Comparison of ENCODE assay signal across 29 cellular contexts in the genomic region with DNA sequence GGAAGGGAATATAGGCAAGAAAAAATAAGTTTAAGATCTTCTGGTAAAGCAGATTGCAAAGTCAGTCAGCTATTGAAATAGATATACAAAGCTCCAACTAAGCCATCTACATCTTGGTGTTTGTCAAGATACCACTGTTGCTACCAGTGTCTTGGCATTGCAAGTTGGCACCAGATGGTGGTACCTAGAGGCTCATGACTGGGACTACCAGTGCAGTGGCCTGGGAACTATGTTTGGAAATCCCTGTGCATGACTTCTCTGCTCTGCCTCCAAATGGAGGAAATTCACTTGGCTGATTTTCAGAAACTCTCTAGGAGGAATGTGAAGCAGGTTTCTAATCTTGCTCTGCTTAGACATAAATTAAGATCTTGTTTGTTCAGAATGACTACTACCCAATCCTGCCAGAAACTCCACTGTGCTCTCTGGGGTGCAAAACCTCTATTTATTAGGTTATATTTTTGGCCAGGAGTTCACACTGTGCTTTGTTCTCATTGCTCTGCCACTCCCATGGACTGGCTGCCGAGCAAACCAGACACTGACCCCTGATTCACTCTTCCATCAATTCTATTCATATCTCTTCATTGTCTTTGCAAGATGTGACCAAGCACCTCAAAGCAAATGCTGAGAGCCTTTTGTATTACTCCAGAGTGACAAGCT.
"Had no signal": no experiment of that assay in that cellular context is flagged by ENCODE, and none has a peak within 500 bp of the region (broad histone marks: within the 10 kb centered on the region; RNA-seq: fewer than 3 reads in every experiment).

No MANE protein-coding gene starts in this region.

- H2AFZ ChIP-seq: PC-9 had no signal

- H3K4me3 ChIP-seq: K562, PC-9 had no signal

- H3K36me3 ChIP-seq: brain microvascular endothelial cell had no signal

- H3K27ac ChIP-seq: brain microvascular endothelial cell, PC-9, VCaP had no signal

- H3K27me3 ChIP-seq: brain microvascular endothelial cell had no signal

- H3K4me2 ChIP-seq: PC-9 had no signal

- ATAC-seq: activated naive CD8-positive, alpha-beta T cell treated with anti-CD3 and anti-CD28 coated beads, Interleukin-2, amount 50 U/mL, for 24 hours; activated T-cell treated with anti-CD3 and anti-CD28 coated beads, Interleukin-2, amount 50 U/mL, for 4 hours; K562 had no signal

- DNase-seq: activated B cell treated with CpG ODN at 0.5 μM for 24 hours; activated CD4-positive, alpha-beta memory T cell treated with anti-CD3 and anti-CD28 coated beads for 36 hours; activated CD4-positive, alpha-beta T cell treated with anti-CD3 and anti-CD28 coated beads for 4 hours; activated CD4-positive, alpha-beta T cell treated with anti-CD3 and anti-CD28 coated beads, Interleukin-2, amount 50 U/mL, for 1 hour; activated CD4-positive, CD25-positive, alpha-beta regulatory T cell treated with anti-CD3 and anti-CD28 coated beads, Interleukin-2, amount 50 U/mL, for 72 hours; activated CD8-positive, alpha-beta memory T cell treated with anti-CD3 and anti-CD28 coated beads, Interleukin-2, amount 50 U/mL, for 4 hours; activated naive CD4-positive, alpha-beta T cell treated with anti-CD3 and anti-CD28 coated beads, Interleukin-2, amount 10 ng/mL, durations not matched to agents 7 days and 5 days; activated naive CD8-positive, alpha-beta T cell treated with anti-CD3 and anti-CD28 coated beads, Interleukin-2, amount 50 U/mL, for 24 hours; activated T-cell treated with anti-CD3 and anti-CD28 coated beads for 4 hours; activated T-cell treated with anti-CD3 and anti-CD28 coated beads, Interleukin-2, amount 50 U/mL, for 4 hours; anterior cingulate cortex; brain microvascular endothelial cell; central memory CD4-positive, alpha-beta T cell; NCI-H1105; NCI-H1417 treated with DMSO at 0.1 percent for 48 hours; NCI-H1930; NCI-H2081 treated with DMSO at 0.1 percent for 48 hours; NCI-H345; NCI-H526; NCI-H748 treated with DMSO at 0.1 percent for 48 hours; NK-92 treated with Interleukin-12 subunit alpha and Interleukin-12 subunit beta, amount 100 ng/mL, for 24 hours; PC-9; Right ventricle myocardium superior; SW 1271; T-helper 1 cell; T-helper 2 cell; T-helper 9 cell had no signal
